In genomic region chr5:150017606-150018005, GRCh38 we compare ENCODE assay signal across 1 cellular context.
TF ChIP-seq lines count a peak whose summit lies in the region.

No MANE protein-coding gene starts in this region.

TF ChIP-seq in HCT116, 20 proteins besides CTCF, POLR2A, EP300 and RAD21 (continued from another document):
- no peak for TF ChIP-seq ZBTB33 (IDR thresholded peaks at IDR 0.05; ENCODE audit: extremely low read depth, insufficient replicate concordance, low read length)
- 0 out of 2 replicates have a peak, but pooled peaks have one; percentile 23 for TF ChIP-seq SRF (IDR thresholded peaks at IDR 0.05; ENCODE audit: low read depth)
